ENCODE assay signal across 8 cellular contexts in the genomic region with DNA sequence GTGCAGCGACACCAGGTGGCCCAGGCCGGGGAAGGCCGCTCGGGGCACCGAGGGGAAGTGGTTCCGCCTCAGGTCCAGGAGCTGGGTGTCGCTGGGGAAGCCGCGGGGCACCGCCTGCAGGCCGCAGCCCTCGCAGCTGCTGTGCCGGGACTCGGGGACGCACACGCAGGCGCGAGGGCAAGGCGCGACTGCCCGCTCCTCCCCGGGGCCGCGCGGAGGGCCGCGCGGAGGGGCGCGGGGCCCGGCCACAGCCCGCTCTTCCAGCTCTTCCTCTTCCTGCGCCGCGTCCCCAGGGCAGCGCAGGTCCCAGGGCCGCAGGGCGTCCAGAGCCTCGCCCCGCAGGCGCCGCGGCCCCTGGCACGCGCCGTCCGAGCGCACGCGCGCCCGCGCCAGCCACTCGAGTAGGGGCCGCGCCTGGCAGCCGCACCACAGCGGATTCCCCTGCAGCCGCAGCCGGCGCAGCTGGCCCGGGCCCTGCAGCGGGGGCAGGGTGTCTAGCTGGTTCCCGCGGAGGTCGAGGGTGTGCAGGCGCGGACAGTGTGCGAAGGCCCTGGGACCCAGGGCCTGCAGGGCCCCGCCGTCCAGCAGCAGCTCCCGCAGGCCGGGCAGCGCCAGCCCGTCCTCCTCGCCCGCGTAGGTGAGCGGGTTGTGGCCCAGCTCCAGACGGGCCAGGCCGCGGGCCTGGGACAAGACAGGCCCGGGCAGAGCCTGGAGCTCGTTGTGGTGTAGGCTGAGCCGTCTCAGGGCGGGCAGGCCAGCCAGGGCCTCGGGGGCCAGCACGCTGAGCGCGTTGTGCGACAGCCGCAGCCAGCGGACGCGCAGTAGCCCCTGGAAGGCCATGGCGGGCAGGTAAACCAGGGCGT. TPM values are rescaled to one million over a fixed set of nuclear protein-coding genes. Genes with fewer than 3 reads are reported as not detected.
DNase-seq lines count a peak whose midpoint lies in the region; ATAC-seq and TF ChIP-seq lines count a peak whose summit lies in the region.

No MANE protein-coding gene starts in this region.

- H3K4me3 ChIP-seq in SK-N-SH (ENCODE audit: low read depth in 2 of 2, low read length in 1 of 2) (no peak overlapping the region), SU-DHL-6 (ENCODE audit: insufficient read depth, low read length, poor library complexity, severe bottlenecking) (peak overlapping the region; percentile 34), adipocyte (ENCODE audit: low read length) (peak overlapping the region; percentile 62), hepatocyte (peak overlapping the region; percentile 52), sigmoid colon (peak overlapping the region; percentile 10 to 61 (median 48)), WERI-Rb-1 (ENCODE audit: low read depth, low read length) (no peak overlapping the region)

- H3K79me2 ChIP-seq in SK-N-SH (ENCODE audit: insufficient read depth) (no peaks in the 10 kb centered on the region), SU-DHL-6 (ENCODE audit: insufficient read depth, low read length) (no peaks in the 10 kb centered on the region), hepatocyte (no peaks in the 10 kb centered on the region)

- no peaks in the 10 kb centered on the region for H3K9me3 ChIP-seq in SK-N-SH
- no peaks in the 10 kb centered on the region for H3K9me3 ChIP-seq in SU-DHL-6 (ENCODE audit: insufficient read depth, low read length)
- H3K9me3 ChIP-seq in adipocyte (ENCODE audit: control insufficient read depth, low read length) = no peaks in the 10 kb centered on the region
- no peaks in the 10 kb centered on the region for H3K9me3 ChIP-seq in hepatocyte (ENCODE audit: low read depth)
- H3K9me3 ChIP-seq in sigmoid colon = no peaks in the 10 kb centered on the region
- H3K9me3 ChIP-seq in WERI-Rb-1 (ENCODE audit: severe bottlenecking) = no peaks in the 10 kb centered on the region

- H3K9ac ChIP-seq in SK-N-SH = no peak overlapping the region
- H3K9ac ChIP-seq in SU-DHL-6 (ENCODE audit: low read length) = peak overlapping the region; percentile 36; the same call in 1 of the 2 replicates
- H3K9ac ChIP-seq in adipocyte (ENCODE audit: low read length) = peak overlapping the region; percentile 58

- WGBS in SK-N-SH (ENCODE audit: low lambda C conversion rate) = no CpG with 5 or more reads among the region's 97 CpGs
- WGBS in hepatocyte (ENCODE audit: low lambda C conversion rate, missing lambda C conversion rate) = 32% methylated on average over 84 of the region's 97 CpGs
- WGBS in sigmoid colon, 2 donors = 19 to 21% methylated on average over 97 of the region's 97 CpGs

- TF ChIP-seq POLR2A in sigmoid colon (IDR thresholded peaks at IDR 0.05) = no peak

- no peaks in the 10 kb centered on the region for H3F3A ChIP-seq in SK-N-SH (replicated peaks; ENCODE audit: insufficient read depth)
- H3F3A ChIP-seq in SU-DHL-6 (ENCODE audit: insufficient read depth) = no peaks in the 10 kb centered on the region; the same call in 1 of the 2 replicates

- CTCF ChIA-PET in SK-N-SH (lab: Yijun Ruan, JAX) = interaction anchor here (1.0 kb wide), 1 partner anchor 10 kb away, joined by 3 read pairs; no protein-coding TSS in a partner anchor

- no peaks in the 10 kb centered on the region for H3K9me2 ChIP-seq in SK-N-SH
- H3K9me2 ChIP-seq in SU-DHL-6 (replicated peaks; ENCODE audit: insufficient read depth, low read length) = no peaks in the 10 kb centered on the region
- no peaks in the 10 kb centered on the region for H3K9me2 ChIP-seq in hepatocyte (replicated peaks; ENCODE audit: insufficient read depth)

- no peak overlapping the region for H2AFZ ChIP-seq in SK-N-SH (ENCODE audit: low read depth)
- peak overlapping the region; percentile 32 for H2AFZ ChIP-seq in SU-DHL-6 (ENCODE audit: low read depth, low read length, severe bottlenecking)
- H2AFZ ChIP-seq in hepatocyte = peak overlapping the region; percentile 53

- no peak overlapping the region for H3K27ac ChIP-seq in SK-N-SH (ENCODE audit: low read depth in 2 of 2, low read length in 1 of 2)
- H3K27ac ChIP-seq in SU-DHL-6 (ENCODE audit: low read depth, low read length) = no peak overlapping the region
- no peak overlapping the region for H3K27ac ChIP-seq in hepatocyte
- peak overlapping the region; percentile 14 to 54 (median 40) for H3K27ac ChIP-seq in sigmoid colon
- H3K27ac ChIP-seq in WERI-Rb-1 = no peak overlapping the region

- TF ChIP-seq EP300 in SK-N-SH (IDR thresholded peaks at IDR 0.05; ENCODE audit: borderline replicate concordance in 1 of 2, low read depth in 1 of 2, low read length in 1 of 2) (no peak), sigmoid colon (IDR thresholded peaks at IDR 0.05) (no peak)

- H3K36me3 ChIP-seq in SK-N-SH (replicated peaks in 1 of 2; ENCODE audit: control insufficient read depth in 1 of 2, insufficient read depth in 2 of 2, low read length in 1 of 2) (no peaks in the 10 kb centered on the region), SU-DHL-6 (ENCODE audit: low read length) (no peaks in the 10 kb centered on the region), adipocyte (ENCODE audit: control insufficient read depth, insufficient read depth, low read length, severe bottlenecking) (no peaks in the 10 kb centered on the region), hepatocyte (replicated peaks; ENCODE audit: insufficient read depth, low read depth) (no peaks in the 10 kb centered on the region), sigmoid colon (no peaks in the 10 kb centered on the region), WERI-Rb-1 (no peaks in the 10 kb centered on the region)

- H3K4me1 ChIP-seq in SK-N-SH (ENCODE audit: control insufficient read depth in 1 of 2, insufficient read depth in 2 of 2, low read depth in 1 of 2, low read length in 1 of 2) = no peaks in the 10 kb centered on the region; a peak in 1 of 4 replicates
- H3K4me1 ChIP-seq in adipocyte (ENCODE audit: control insufficient read depth, insufficient read depth, low read length) = peaks cover 3% of the 10 kb centered on the region
- peaks cover 4% of the 10 kb centered on the region for H3K4me1 ChIP-seq in hepatocyte (ENCODE audit: insufficient read depth)
- peaks cover 0 to 25% (median 22%) of the 10 kb centered on the region in 4 donors for H3K4me1 ChIP-seq in sigmoid colon

- no peak for ATAC-seq in SK-N-SH treated with all-trans-retinoic acid at 6 μM for 48 hours
- peak; percentile 46 for ATAC-seq in HG03565 (IDR thresholded peaks at IDR 0.05; ENCODE audit: unreplicated experiment)

- no peak for TF ChIP-seq RAD21 in SK-N-SH (IDR thresholded peaks at IDR 0.05; ENCODE audit: low read length)

- H4K20me1 ChIP-seq in SK-N-SH (ENCODE audit: insufficient read depth) (no peaks in the 10 kb centered on the region), SU-DHL-6 (ENCODE audit: low read depth, low read length) (no peaks in the 10 kb centered on the region), hepatocyte (ENCODE audit: insufficient read depth, poor library complexity, severe bottlenecking) (no peaks in the 10 kb centered on the region)

- TF ChIP-seq CTCF in SK-N-SH (IDR thresholded peaks at IDR 0.05) (no peak), SU-DHL-6 (IDR thresholded peaks at IDR 0.05; ENCODE audit: insufficient read depth, low read length, poor library complexity, severe bottlenecking) (peak; percentile 54), hepatocyte (IDR thresholded peaks at IDR 0.05; ENCODE audit: poor library complexity) (peak; percentile 64), sigmoid colon (IDR thresholded peaks at IDR 0.05) (peak in 1 of 4 experiments; percentile 40), WERI-Rb-1 (IDR thresholded peaks at IDR 0.05; ENCODE audit: low read depth, low read length) (no peak)

- POLR2A ChIA-PET in SK-N-SH (lab: Yijun Ruan, JAX) = interaction anchor here (0.6 kb wide), 1 partner anchor 11 kb away, joined by 3 read pairs; no protein-coding TSS in a partner anchor

- H3K27me3 ChIP-seq in SK-N-SH (ENCODE audit: insufficient read depth) (no peaks in the 10 kb centered on the region), SU-DHL-6 (ENCODE audit: low read length) (no peaks in the 10 kb centered on the region), adipocyte (replicated peaks; ENCODE audit: control insufficient read depth, insufficient read depth, low read length) (peaks cover 9% of the 10 kb centered on the region), hepatocyte (no peaks in the 10 kb centered on the region), sigmoid colon (no peaks in the 10 kb centered on the region), WERI-Rb-1 (ENCODE audit: insufficient read depth, low read depth, severe bottlenecking) (no peaks in the 10 kb centered on the region)

- DNase-seq in SK-N-SH (peak; percentile 61), adipocyte (ENCODE audit: low read depth) (peak; percentile 40), hepatocyte (ENCODE audit: low spot score) (peak; percentile 87), sigmoid colon (peak; percentile 79), WERI-Rb-1 (no peak)

- H3K4me2 ChIP-seq in SK-N-SH (no peak overlapping the region), SU-DHL-6 (ENCODE audit: low read depth, low read length, poor library complexity, severe bottlenecking) (peak overlapping the region; percentile 52), hepatocyte (peak overlapping the region; percentile 74)

- intact Hi-C loops in sigmoid colon (cut with DNase I) = loop anchor here (2.0 kb wide), 1 partner anchor 315 kb away; no protein-coding TSS in a partner anchor

TF ChIP-seq in SK-N-SH, 30 proteins besides CTCF, POLR2A, EP300 and RAD21 (continues in another document):
- TF ChIP-seq YY1 (IDR thresholded peaks at IDR 0.05; ENCODE audit: low read depth) = no peak
- no peak for TF ChIP-seq MXI1 (IDR thresholded peaks at IDR 0.05; ENCODE audit: low read depth, low read length)

TF ChIP-seq in SK-N-SH treated with all-trans-retinoic acid at 6 μM for 48 hours, 23 proteins besides CTCF, POLR2A, EP300 and RAD21 (continues in another document):
- no peak for TF ChIP-seq ZNF70 (CRISPR knock-in tag; IDR thresholded peaks at IDR 0.05)

RNA-seq across cellular contexts. Expression of a gene that starts 2.8 kb away (rescaled TPM):
- polyA plus RNA-seq in SK-N-SH (2012; rRNA removed) (0.03 and 0.08 TPM in 2 replicates), hepatocyte (1.2 and 1.4 TPM in 2 replicates), sigmoid colon (1 to 10 TPM in 2 of 3 donors, under 1 TPM in 1; 0.46 to 4.2 (median 2.1) TPM)
- 0.01 and 0.08 TPM in 2 replicates for polyA plus RNA-seq in SK-N-SH (2012; cell fraction: cytosol; rRNA removed)
- 0.69 and 0.72 TPM in 2 replicates for polyA plus RNA-seq in SK-N-SH (2012; cell fraction: nucleus; rRNA removed)
- total RNA-seq in hepatocyte (1.00 and 4.5 TPM in 2 replicates), sigmoid colon (10 to 100 TPM in 3 of 4 donors, 1 to 10 TPM in 1; 3.3 to 25.5 (median 16.5) TPM)

RNA-seq across cellular contexts. Expression of a gene that starts 32.8 kb away (rescaled TPM):
- polyA plus RNA-seq in SK-N-SH (2012; rRNA removed) (11.8 and 13.3 TPM in 2 replicates), hepatocyte (12.1 and 16.3 TPM in 2 replicates), sigmoid colon (10 to 100 TPM in 1 of 3 donors, 1 to 10 TPM in 2; 7.2 to 17.8 (median 7.8) TPM)
- 9.0 and 9.7 TPM in 2 replicates for polyA plus RNA-seq in SK-N-SH (2012; cell fraction: cytosol; rRNA removed)
- 17.0 and 21.0 TPM in 2 replicates for polyA plus RNA-seq in SK-N-SH (2012; cell fraction: nucleus; rRNA removed)
- total RNA-seq in hepatocyte (17.9 and 20.1 TPM in 2 replicates), sigmoid colon (10 to 100 TPM in 3 of 4 donors, 1 to 10 TPM in 1; 9.9 to 19.0 (median 15.1) TPM)

RNA-seq across cellular contexts. Expression of a gene that starts 48.0 kb away (rescaled TPM):
- polyA plus RNA-seq in SK-N-SH (2012; rRNA removed) (65.8 and 67.1 TPM in 2 replicates), hepatocyte (34.6 and 38.1 TPM in 2 replicates), sigmoid colon (10 to 100 TPM; 18.7 to 64.8 (median 19.8) TPM)
- 31.3 and 43.2 TPM in 2 replicates for polyA plus RNA-seq in SK-N-SH (2012; cell fraction: cytosol; rRNA removed)
- 106 and 141 TPM in 2 replicates for polyA plus RNA-seq in SK-N-SH (2012; cell fraction: nucleus; rRNA removed)
- total RNA-seq in hepatocyte (34.2 and 35.2 TPM in 2 replicates), sigmoid colon (10 to 100 TPM; 24.5 to 41.3 (median 33.2) TPM)

Comparison
In these comparisons a context has a peak if more than half of its experiments do, and no peak if none do; other contexts are left out.
1. H3K27ac ChIP-seq: peak in sigmoid colon (4 of 4); none in SK-N-SH (0 of 2), SU-DHL-6 (single experiment), hepatocyte (single experiment) and WERI-Rb-1 (single experiment).
2. H3K4me3 ChIP-seq: peak in SU-DHL-6 (single experiment), adipocyte (single experiment), hepatocyte (single experiment) and sigmoid colon (4 of 4); none in SK-N-SH (0 of 2) and WERI-Rb-1 (single experiment).
3. CTCF ChIP-seq: peak in SU-DHL-6 (single experiment) and hepatocyte (single experiment); none in SK-N-SH (single experiment) and WERI-Rb-1 (single experiment).